In genomic region chr12:109863961-109864712, GRCh38 we compare ENCODE assay signal across 1 cellular context.
TF ChIP-seq lines count a peak whose summit lies in the region.

No MANE protein-coding gene starts in this region.

TF ChIP-seq in GM23338, 12 proteins besides CTCF, POLR2A, EP300 and RAD21 (continued from another document):
- TF ChIP-seq ZNF462 (CRISPR knock-in tag; IDR thresholded peaks at IDR 0.05) (no peak), JUNB (IDR thresholded peaks at IDR 0.05; ENCODE audit: unreplicated experiment) (no peak), STAT1 (IDR thresholded peaks at IDR 0.05; ENCODE audit: unreplicated experiment) (no peak), ZNF331 (CRISPR knock-in tag; IDR thresholded peaks at IDR 0.05; ENCODE audit: low read depth) (no peak)
